ENCODE assay signal across 8 cellular contexts in the genomic region with DNA sequence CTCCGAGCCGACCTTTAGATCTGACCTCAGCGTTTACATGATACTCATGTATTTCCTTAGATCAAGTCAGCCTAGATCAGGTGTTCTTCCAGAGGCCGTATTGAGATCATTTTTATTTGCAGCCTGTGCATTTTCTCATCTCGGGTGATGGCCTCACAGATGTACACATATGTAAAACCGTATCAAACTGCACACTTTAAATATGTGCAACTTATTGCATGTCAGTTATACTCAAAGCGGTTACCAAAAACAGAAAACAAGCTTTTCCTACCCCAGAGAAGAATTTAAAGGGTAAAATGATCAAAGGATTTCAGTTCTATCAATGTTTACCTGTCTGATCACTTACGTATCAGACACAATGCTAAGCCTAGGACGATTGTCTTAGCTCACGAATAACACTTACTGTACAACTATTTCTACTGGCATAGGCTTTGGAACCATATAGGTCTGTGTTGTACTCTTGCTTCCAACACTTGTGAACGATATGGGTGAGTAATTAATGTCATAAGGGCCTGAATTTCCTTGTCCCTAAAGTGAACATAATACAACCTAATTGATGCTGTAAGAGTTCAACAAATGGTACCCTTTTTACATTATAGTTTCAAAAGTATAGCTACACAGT. TPM values are rescaled to one million over a fixed set of nuclear protein-coding genes. Genes with fewer than 3 reads are reported as not detected.
DNase-seq lines count a peak whose midpoint lies in the region; ATAC-seq, FAIRE-seq and TF ChIP-seq lines count a peak whose summit lies in the region.

No MANE protein-coding gene starts in this region.

- peak overlapping the region; percentile 69 for H3K27ac ChIP-seq in IMR-90 (ENCODE audit: insufficient read depth, low read length)
- peak overlapping the region; percentile 70 for H3K27ac ChIP-seq in muscle layer of colon (ENCODE audit: low read depth, low read length)

- H3K14ac ChIP-seq in IMR-90 (replicated peaks; ENCODE audit: low read depth, low read length) = peak overlapping the region; percentile 86

- H3K36me3 ChIP-seq in IMR-90 (ENCODE audit: control insufficient read depth, insufficient read depth, low read length) = peaks cover 6% of the 10 kb centered on the region
- peaks cover 1% of the 10 kb centered on the region for H3K36me3 ChIP-seq in bronchial epithelial cell (ENCODE audit: control insufficient read depth, insufficient read depth, low read length)
- peaks cover 18% of the 10 kb centered on the region for H3K36me3 ChIP-seq in muscle layer of colon (ENCODE audit: insufficient read depth, low read length)

- H3K9me1 ChIP-seq in IMR-90 (ENCODE audit: insufficient read depth, low read length) = no peaks in the 10 kb centered on the region

- TF ChIP-seq POLR2A in IMR-90 (IDR thresholded peaks at IDR 0.05; ENCODE audit: low read depth, low read length) = no peak

- 0 out of 2 replicates have a peak overlapping the region, but pooled peaks have one; percentile 23 for H4K91ac ChIP-seq in IMR-90 (ENCODE audit: insufficient read depth, low read depth, low read length)

- in situ Hi-C loops in IMR-90 (cut with MboI; ENCODE audit: low sequenced_read_pairs) (no loop called here), G401 (cut with HindIII; ENCODE audit: low sequenced_read_pairs) (no loop called here)

- peak overlapping the region; percentile 12; the same call in 1 of the 2 replicates for H2AK5ac ChIP-seq in IMR-90 (ENCODE audit: low read depth, low read length)

- FAIRE-seq in bronchial epithelial cell (lab: Jason Lieb, UNC) (no peak), HTR-8/SVneo (lab: Jason Lieb, UNC) (no peak)

- no peak for TF ChIP-seq RAD21 in IMR-90 (IDR thresholded peaks at IDR 0.05; ENCODE audit: low read length)

- peak overlapping the region; percentile 13 for H2AK9ac ChIP-seq in IMR-90 (replicated peaks; ENCODE audit: low read depth, low read length, poor library complexity)

- TF ChIP-seq CTCF in IMR-90 (conservative IDR thresholded peaks at IDR 0.05; ENCODE audit: low read depth, low read length) = no peak
- no peak for TF ChIP-seq CTCF in bronchial epithelial cell (IDR thresholded peaks at IDR 0.05; ENCODE audit: insufficient read depth, low read length, severe bottlenecking)

- BruUV-seq in IMR-90 (replicated peaks; lab: Mats Ljungman, UMichigan) = TSS peak; percentile 60

- peak overlapping the region; percentile 79 for H3K4me2 ChIP-seq in IMR-90 (ENCODE audit: low read depth, low read length)

- CTCF ChIA-PET in IMR-90 (lab: Yijun Ruan, JAX) = no interaction called here

- H2BK120ac ChIP-seq in IMR-90 (ENCODE audit: low read depth, low read length) = peak overlapping the region; percentile 48; the same call in 1 of the 2 replicates

- H2AFZ ChIP-seq in IMR-90 (replicated peaks; ENCODE audit: low read length, poor library complexity) = peak overlapping the region; percentile 94

- 0% methylated on average over 3 of the region's 11 CpGs; no CpG with 5 or more reads in 1 of the 2 experiments for WGBS in IMR-90 (ENCODE audit: extremely low coverage in 2 of 2, insufficient read length in 1 of 2), 2 experiments

- H2BK5ac ChIP-seq in IMR-90 (ENCODE audit: low read depth, low read length, poor library complexity, severe bottlenecking) = peak overlapping the region; percentile 61

- peak overlapping the region; percentile 64; the same call in 1 of the 2 replicates for H3K23ac ChIP-seq in IMR-90 (ENCODE audit: low read depth, low read length)

- H3K27me3 ChIP-seq in IMR-90 (ENCODE audit: control insufficient read depth, insufficient read depth, low read length) (no peaks in the 10 kb centered on the region), bronchial epithelial cell (ENCODE audit: control insufficient read depth, insufficient read depth, low read length) (no peaks in the 10 kb centered on the region), muscle layer of colon (ENCODE audit: control insufficient read depth in 1 of 2, insufficient read depth in 2 of 2, low read length in 2 of 2) (no peaks in the 10 kb centered on the region)

- H2BK15ac ChIP-seq in IMR-90 (ENCODE audit: low read depth, low read length) = peak overlapping the region; percentile 45; the same call in 2 of the 3 replicates

- H3K56ac ChIP-seq in IMR-90 (ENCODE audit: extremely low read depth, insufficient read depth, low read length) = peak overlapping the region; percentile 89; the same call in 1 of the 2 replicates

- peak overlapping the region; percentile 8; the same call in 1 of the 2 replicates for H3K18ac ChIP-seq in IMR-90 (ENCODE audit: low read depth, low read length)

- H3K4ac ChIP-seq in IMR-90 (ENCODE audit: low read depth, low read length) = peak overlapping the region; percentile 86

- peaks cover 21 to 42% of the 10 kb centered on the region in 2 experiments for H3K79me1 ChIP-seq in IMR-90 (ENCODE audit: low read depth in 1 of 2, low read length in 2 of 2)

- H3K4me1 ChIP-seq in IMR-90 (ENCODE audit: control insufficient read depth, insufficient read depth, low read length) (peaks cover 5% of the 10 kb centered on the region; the same call in 1 of the 2 replicates), muscle layer of colon (ENCODE audit: insufficient read depth, low read length) (peaks cover 15% of the 10 kb centered on the region)

- no peaks in the 10 kb centered on the region for H3K9me3 ChIP-seq in IMR-90 (ENCODE audit: control insufficient read depth, insufficient read depth, low read length)
- no peaks in the 10 kb centered on the region for H3K9me3 ChIP-seq in muscle layer of colon (ENCODE audit: low read length)

- peak; percentile 5 for ATAC-seq in GM18511 (IDR thresholded peaks at IDR 0.05; ENCODE audit: unreplicated experiment)
- ATAC-seq in IMR-90 (ENCODE audit: low read depth) = no peak
- no peak for ATAC-seq in GM18520 (IDR thresholded peaks at IDR 0.05; ENCODE audit: unreplicated experiment)

- peak overlapping the region; percentile 86 for H4K5ac ChIP-seq in IMR-90 (ENCODE audit: low read depth, low read length)

- H3K4me3 ChIP-seq in IMR-90 (ENCODE audit: insufficient read depth, low read depth, low read length) (peak overlapping the region; percentile 78), bronchial epithelial cell (ENCODE audit: low read depth, low read length) (peak overlapping the region; percentile 81), muscle layer of colon (ENCODE audit: low read depth in 1 of 2, low read length in 2 of 2) (peak overlapping the region; percentile 83 to 100)

- no peaks in the 10 kb centered on the region for H4K20me1 ChIP-seq in IMR-90 (ENCODE audit: insufficient read depth, low read length)

- intact Hi-C loops in IMR-90 (cut with micrococcal nuclease) = loop anchor here (5.0 kb wide), 1 partner anchor 276 kb away; no protein-coding TSS in a partner anchor

- DNase-seq in IMR-90 (no peak), bronchial epithelial cell (ENCODE audit: low read depth) (peak; percentile 18), NCI-H2107 treated with DMSO at 0.1 percent for 48 hours (lab: John Stamatoyannopoulos, UW; ENCODE audit: unreplicated experiment) (no peak), HTR-8/SVneo (ENCODE audit: insufficient read length, low spot score) (no peak), G401 (ENCODE audit: low spot score) (no peak)

- dilution Hi-C loops in IMR-90 (cut with HindIII; ENCODE audit: low sequenced_read_pairs, unreplicated experiment) = no loop called here

- POLR2A ChIA-PET in IMR-90 (lab: Charles Lee; ENCODE audit: unreplicated experiment) = interaction anchor here (0.6 kb wide), 1 partner anchor 10 kb away, joined by 4 read pairs; no protein-coding TSS in a partner anchor

- H4K8ac ChIP-seq in IMR-90 (ENCODE audit: low read depth in 2 of 2, low read length in 2 of 2) = peak overlapping the region; percentile 93 to 95

- H2BK20ac ChIP-seq in IMR-90 (ENCODE audit: low read depth, low read length) = no peak overlapping the region

- H3K9ac ChIP-seq in IMR-90 (ENCODE audit: low read depth, low read length) (peak overlapping the region; percentile 81), muscle layer of colon (ENCODE audit: low read length) (peak overlapping the region; percentile 25)

TF ChIP-seq in IMR-90, 13 proteins besides CTCF, POLR2A, EP300 and RAD21 (continues in another document):
- TF ChIP-seq MXI1 (IDR thresholded peaks at IDR 0.05; ENCODE audit: borderline replicate concordance, low read depth, low read length) (no peak), CEBPB (IDR thresholded peaks at IDR 0.05; ENCODE audit: low read depth, low read length) (no peak), BHLHE40 (IDR thresholded peaks at IDR 0.05; ENCODE audit: low read depth, low read length) (no peak), MAZ (IDR thresholded peaks at IDR 0.05; ENCODE audit: borderline replicate concordance, low read depth, low read length) (no peak)
- TF ChIP-seq, protein P1, sequence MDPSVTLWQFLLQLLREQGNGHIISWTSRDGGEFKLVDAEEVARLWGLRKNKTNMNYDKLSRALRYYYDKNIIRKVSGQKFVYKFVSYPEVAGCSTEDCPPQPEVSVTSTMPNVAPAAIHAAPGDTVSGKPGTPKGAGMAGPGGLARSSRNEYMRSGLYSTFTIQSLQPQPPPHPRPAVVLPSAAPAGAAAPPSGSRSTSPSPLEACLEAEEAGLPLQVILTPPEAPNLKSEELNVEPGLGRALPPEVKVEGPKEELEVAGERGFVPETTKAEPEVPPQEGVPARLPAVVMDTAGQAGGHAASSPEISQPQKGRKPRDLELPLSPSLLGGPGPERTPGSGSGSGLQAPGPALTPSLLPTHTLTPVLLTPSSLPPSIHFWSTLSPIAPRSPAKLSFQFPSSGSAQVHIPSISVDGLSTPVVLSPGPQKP (IDR thresholded peaks at IDR 0.05; ENCODE audit: borderline replicate concordance, low read depth, low read length) = no peak

RNA-seq across cellular contexts. Expression of a gene that starts 0.6 kb away (rescaled TPM):
- total RNA-seq in IMR-90 (2012; rRNA removed) = 2.7 and 9.2 TPM in 2 replicates
- 13.0 and 17.0 TPM in 2 replicates for polyA plus RNA-seq in IMR-90 (2012; rRNA removed)
- polyA plus RNA-seq in IMR-90 (2012; cell fraction: cytosol; rRNA removed) = 0.54 and 0.95 TPM in 2 replicates
- 0.14 and 2.2 TPM in 2 replicates for polyA plus RNA-seq in IMR-90 (2012; cell fraction: nucleus; rRNA removed; ENCODE audit: low replicate concordance)
- total RNA-seq in bronchial epithelial cell = 6.1 and 6.5 TPM in 2 replicates
- 9.2 and 36.5 TPM in 2 replicates for total RNA-seq in G401 (2014; rRNA removed; shearing (Covaris generic))

RNA-seq across cellular contexts. Expression of a gene that starts 38.6 kb away (rescaled TPM):
- total RNA-seq in IMR-90 (2012; rRNA removed) (59.3 and 89.7 TPM in 2 replicates), bronchial epithelial cell (29.4 and 29.5 TPM in 2 replicates)
- 33.7 and 38.7 TPM in 2 replicates for polyA plus RNA-seq in IMR-90 (2012; rRNA removed)
- polyA plus RNA-seq in IMR-90 (2012; cell fraction: cytosol; rRNA removed) = 79.5 and 106 TPM in 2 replicates
- 12.2 and 34.5 TPM in 2 replicates for polyA plus RNA-seq in IMR-90 (2012; cell fraction: nucleus; rRNA removed; ENCODE audit: low replicate concordance)
- total RNA-seq in G401 (2014; rRNA removed; shearing (Covaris generic)) = 1.5 and 4.0 TPM in 2 replicates

RNA-seq across cellular contexts. Expression of a gene that starts 57.8 kb away (rescaled TPM):
- total RNA-seq in IMR-90 (2012; rRNA removed) (0.72 and 1.1 TPM in 2 replicates), bronchial epithelial cell (1.0 and 1.6 TPM in 2 replicates)
- 0.34 and 0.53 TPM in 2 replicates for polyA plus RNA-seq in IMR-90 (2012; rRNA removed)
- polyA plus RNA-seq in IMR-90 (2012; cell fraction: cytosol; rRNA removed) = 0.05 and 0.07 TPM in 2 replicates
- polyA plus RNA-seq in IMR-90 (2012; cell fraction: nucleus; rRNA removed; ENCODE audit: low replicate concordance) = 0.13 and 1.0 TPM in 2 replicates
- not detected in 2 replicates for total RNA-seq in G401 (2014; rRNA removed; shearing (Covaris generic))
